9 cellular contexts compared by ENCODE assay signal in genomic region chr5:10825897-10826644, GRCh38.
A peak's percentile ranks its signal among the peaks of the same experiment; 100 is the strongest.
DNase-seq lines count a peak whose midpoint lies in the region; ATAC-seq, FAIRE-seq and TF ChIP-seq lines count a peak whose summit lies in the region.
"Had no signal": no experiment of that assay in that cellular context is flagged by ENCODE, and none has a peak within 500 bp of the region (broad histone marks: within the 10 kb centered on the region; RNA-seq: fewer than 3 reads in every experiment).

No MANE protein-coding gene starts in this region.

- TF ChIP-seq RAD21 in HCT116 (IDR thresholded peaks at IDR 0.05; ENCODE audit: low read depth) = no peak
- 0 out of 2 replicates have a peak, but pooled peaks have one; percentile 9 for TF ChIP-seq RAD21 in Ishikawa (IDR thresholded peaks at IDR 0.05; ENCODE audit: low read depth)

- H3K9me2 ChIP-seq in HCT116 (ENCODE audit: insufficient read depth) = no peaks in the 10 kb centered on the region

- H2AFZ ChIP-seq in HCT116 (ENCODE audit: low read depth, low read length, poor library complexity, severe bottlenecking) = no peak overlapping the region
- no peak overlapping the region for H2AFZ ChIP-seq in keratinocyte (ENCODE audit: control insufficient read depth, low read length)

- peak in 2 of 3 experiments; percentile 41 to 43; a peak in 4 of 6 replicates for TF ChIP-seq CTCF in HCT116 (IDR thresholded peaks at IDR 0.05 in 2 of 3, conservative IDR thresholded peaks at IDR 0.05 in 1 of 3; ENCODE audit: borderline replicate concordance in 1 of 3, insufficient read depth in 1 of 3, low read depth in 2 of 3, low read length in 2 of 3)
- TF ChIP-seq CTCF in keratinocyte (optimal IDR thresholded peaks at IDR 0.05 in 1 of 3, IDR thresholded peaks at IDR 0.05 in 1 of 3, conservative IDR thresholded peaks at IDR 0.05 in 1 of 3; ENCODE audit: extremely low read depth in 1 of 3, insufficient read depth in 2 of 3, low read length in 3 of 3) = peak in 2 of 3 experiments; percentile 2

- RAD21 ChIA-PET in HCT116 (lab: Charles Lee; ENCODE audit: low non-redundant PET in 1 of 2, low total read pairs in 2 of 2, uncharacterized antibody in 2 of 2, unreplicated experiment in 2 of 2) = no interaction called here

- H3K9me3 Mint-ChIP-seq in naive thymus-derived CD4-positive, alpha-beta T cell = peaks cover 0 to 3% (median 0%) of the 10 kb centered on the region in 11 donors

- H3K27me3 Mint-ChIP-seq in naive thymus-derived CD4-positive, alpha-beta T cell = peaks cover 12 to 27% (median 22%) of the 10 kb centered on the region in 5 donors

- peaks cover 0 to 7% (median 0%) of the 10 kb centered on the region in 7 donors for H3K4me1 Mint-ChIP-seq in naive thymus-derived CD4-positive, alpha-beta T cell

- FAIRE-seq in keratinocyte (lab: Jason Lieb, UNC) = no peak

- BruUV-seq in HCT116 (replicated peaks; lab: Mats Ljungman, UMichigan) = no TSS peak

- intact Hi-C loops in HCT116 (cut with micrococcal nuclease) = no loop called here
- intact Hi-C loops in naive thymus-derived CD4-positive, alpha-beta T cell (cut with micrococcal nuclease) = no loop called here

- dilution Hi-C loops in keratinocyte (cut with MboI; ENCODE audit: extremely low pct_ligation_motif_present, low sequenced_read_pairs) = no loop called here

- TF ChIP-seq POLR2A in HCT116 (IDR thresholded peaks at IDR 0.05; ENCODE audit: borderline replicate concordance, extremely low read depth, insufficient read depth, insufficient read length) = no peak

- peak; percentile 74 for ATAC-seq in GM18517 (IDR thresholded peaks at IDR 0.05; ENCODE audit: unreplicated experiment)
- peak; percentile 78 for ATAC-seq in HCT116
- ATAC-seq in naive thymus-derived CD4-positive, alpha-beta T cell = no peak
- ATAC-seq in HG03045 (IDR thresholded peaks at IDR 0.05; ENCODE audit: unreplicated experiment) = no peak

- no peak overlapping the region for H3K4me3 Mint-ChIP-seq in naive thymus-derived CD4-positive, alpha-beta T cell

- no peak for TF ChIP-seq EP300 in Ishikawa (IDR thresholded peaks at IDR 0.05; ENCODE audit: borderline replicate concordance)

- H3K79me2 ChIP-seq in HCT116 (ENCODE audit: insufficient read depth, low read length) = no peaks in the 10 kb centered on the region
- H3K79me2 ChIP-seq in keratinocyte (ENCODE audit: control insufficient read depth, insufficient read depth, low read length) = no peaks in the 10 kb centered on the region

- H3K4me3 ChIP-seq in HCT116 (replicated peaks in 1 of 2; ENCODE audit: low read depth in 1 of 2, low read length in 2 of 2) = no peak overlapping the region
- no peak overlapping the region for H3K4me3 ChIP-seq in keratinocyte (ENCODE audit: control insufficient read depth in 2 of 3, extremely low read depth in 1 of 3, insufficient read depth in 2 of 3, low read depth in 1 of 3, low read length in 3 of 3)
- H3K4me3 ChIP-seq in naive thymus-derived CD4-positive, alpha-beta T cell (ENCODE audit: low read length) = no peak overlapping the region

- no peak overlapping the region for H3K27ac Mint-ChIP-seq in naive thymus-derived CD4-positive, alpha-beta T cell

- H3K36me3 ChIP-seq in HCT116 (ENCODE audit: control insufficient read depth in 1 of 2, insufficient read depth in 2 of 2, low read length in 2 of 2) (no peaks in the 10 kb centered on the region), keratinocyte (ENCODE audit: control insufficient read depth in 2 of 2, extremely low read depth in 1 of 2, insufficient read depth in 2 of 2, low read length in 2 of 2) (no peaks in the 10 kb centered on the region)
- no peaks in the 10 kb centered on the region for H3K36me3 ChIP-seq in naive thymus-derived CD4-positive, alpha-beta T cell (ENCODE audit: control insufficient read depth in 2 of 3, insufficient read depth in 3 of 3, low read length in 3 of 3)

- H4K20me1 ChIP-seq in HCT116 (ENCODE audit: insufficient read depth) (no peaks in the 10 kb centered on the region), keratinocyte (ENCODE audit: control insufficient read depth, extremely low read depth, insufficient read depth, low read length) (no peaks in the 10 kb centered on the region)

- no peak overlapping the region for H3K27ac ChIP-seq in HCT116 (ENCODE audit: low read depth, low read length)
- no peak overlapping the region for H3K27ac ChIP-seq in keratinocyte (ENCODE audit: control insufficient read depth, insufficient read depth, low read length)
- no peak overlapping the region for H3K27ac ChIP-seq in naive thymus-derived CD4-positive, alpha-beta T cell (ENCODE audit: low read depth, low read length)

- H3K9me3 ChIP-seq in HCT116 (ENCODE audit: control insufficient read depth in 1 of 2, insufficient read depth in 1 of 2, low read depth in 1 of 2, low read length in 2 of 2) = no peaks in the 10 kb centered on the region
- no peaks in the 10 kb centered on the region for H3K9me3 ChIP-seq in keratinocyte (ENCODE audit: control insufficient read depth, low read depth, low read length)
- no peaks in the 10 kb centered on the region for H3K9me3 ChIP-seq in naive thymus-derived CD4-positive, alpha-beta T cell (ENCODE audit: control insufficient read depth in 2 of 3, low read length in 3 of 3)

- H3K9ac ChIP-seq in HCT116 (ENCODE audit: low read length) (no peak overlapping the region), keratinocyte (ENCODE audit: control insufficient read depth, extremely low read depth, insufficient read depth, low read length) (no peak overlapping the region)

- H3K27me3 ChIP-seq in HCT116 (ENCODE audit: insufficient read depth, low read length) = peaks cover 14% of the 10 kb centered on the region
- no peaks in the 10 kb centered on the region for H3K27me3 ChIP-seq in keratinocyte (ENCODE audit: control insufficient read depth, extremely low read depth, insufficient read depth, low read length)
- H3K27me3 ChIP-seq in naive thymus-derived CD4-positive, alpha-beta T cell (ENCODE audit: control insufficient read depth in 2 of 2, insufficient read depth in 2 of 2, low read length in 2 of 2) = no peaks in the 10 kb centered on the region

- H3K4me2 ChIP-seq in HCT116 (ENCODE audit: low read length) (no peak overlapping the region), keratinocyte (ENCODE audit: control insufficient read depth, extremely low read depth, insufficient read depth, low read depth, low read length) (no peak overlapping the region)

- H3K36me3 Mint-ChIP-seq in naive thymus-derived CD4-positive, alpha-beta T cell = no peaks in the 10 kb centered on the region

- H3K4me1 ChIP-seq in HCT116 (ENCODE audit: control insufficient read depth in 1 of 2, insufficient read depth in 2 of 2, low read length in 2 of 2) (no peaks in the 10 kb centered on the region), keratinocyte (ENCODE audit: control insufficient read depth, extremely low read depth, insufficient read depth, low read length) (no peaks in the 10 kb centered on the region)
- no peaks in the 10 kb centered on the region for H3K4me1 ChIP-seq in naive thymus-derived CD4-positive, alpha-beta T cell (ENCODE audit: control insufficient read depth in 2 of 2, insufficient read depth in 2 of 2, low read length in 2 of 2)

- CTCF ChIA-PET in HCT116 (lab: Charles Lee) = interaction anchor here (1.3 to 1.5 kb wide), 2 partner anchors 10 to 162 kb away, joined by 4 read pairs; no protein-coding TSS in a partner anchor
- CTCF ChIA-PET in naive thymus-derived CD4-positive, alpha-beta T cell (lab: Charles Lee) = no interaction called here

- no peaks in the 10 kb centered on the region for H3K9me1 ChIP-seq in keratinocyte (ENCODE audit: control insufficient read depth, extremely low read depth, insufficient read depth, low read length)

- POLR2A ChIA-PET in HCT116 (lab: Charles Lee) = no interaction called here
- POLR2A ChIA-PET in naive thymus-derived CD4-positive, alpha-beta T cell (lab: Charles Lee) = no interaction called here

- DNase-seq in HCT116 (ENCODE audit: low read depth, low spot score) (no peak), keratinocyte (ENCODE audit: low read depth, low spot score) (no peak)
- DNase-seq in naive thymus-derived CD4-positive, alpha-beta T cell = no peak
- no peak for DNase-seq in stimulated activated CD4-positive, alpha-beta T cell treated with anti-CD3 and anti-CD28 coated beads, Interleukin-12 subunit alpha, Interleukin-12 subunit beta, amount 100 ng/mL, for 4 hours
- DNase-seq in activated CD4-positive, CD25-positive, alpha-beta regulatory T cell (lab: John Stamatoyannopoulos, UW) = no peak
- DNase-seq: effector CD8-positive, alpha-beta T cell had no signal

TF ChIP-seq in HCT116, 20 proteins besides CTCF, POLR2A, EP300 and RAD21:
- no peak for TF ChIP-seq YY1 (IDR thresholded peaks at IDR 0.05; ENCODE audit: extremely low read depth, insufficient replicate concordance, low read depth, low read length)
- TF ChIP-seq, protein P1, sequence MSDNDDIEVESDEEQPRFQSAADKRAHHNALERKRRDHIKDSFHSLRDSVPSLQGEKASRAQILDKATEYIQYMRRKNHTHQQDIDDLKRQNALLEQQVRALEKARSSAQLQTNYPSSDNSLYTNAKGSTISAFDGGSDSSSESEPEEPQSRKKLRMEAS (IDR thresholded peaks at IDR 0.05) = 0 out of 2 replicates have a peak, but pooled peaks have one; percentile 25

TF ChIP-seq in Ishikawa, 13 proteins besides CTCF, POLR2A, EP300 and RAD21 (continues in another document):
- TF ChIP-seq CEBPB (IDR thresholded peaks at IDR 0.05) = no peak
- TF ChIP-seq, protein P1 (IDR thresholded peaks at IDR 0.05) = no peak
- TF ChIP-seq YY1 (IDR thresholded peaks at IDR 0.05; ENCODE audit: low read depth) = no peak
- TF ChIP-seq TCF12 (IDR thresholded peaks at IDR 0.05; ENCODE audit: low read depth) = no peak
- TF ChIP-seq, protein P2, sequence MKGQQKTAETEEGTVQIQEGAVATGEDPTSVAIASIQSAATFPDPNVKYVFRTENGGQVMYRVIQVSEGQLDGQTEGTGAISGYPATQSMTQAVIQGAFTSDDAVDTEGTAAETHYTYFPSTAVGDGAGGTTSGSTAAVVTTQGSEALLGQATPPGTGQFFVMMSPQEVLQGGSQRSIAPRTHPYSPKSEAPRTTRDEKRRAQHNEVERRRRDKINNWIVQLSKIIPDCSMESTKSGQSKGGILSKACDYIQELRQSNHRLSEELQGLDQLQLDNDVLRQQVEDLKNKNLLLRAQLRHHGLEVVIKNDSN (IDR thresholded peaks at IDR 0.05) = no peak
- no peak for TF ChIP-seq CREB1 (IDR thresholded peaks at IDR 0.05; ENCODE audit: low read depth)

Comparison
In these comparisons a context has a peak if more than half of its experiments do, and no peak if none do; other contexts are left out.
1. ATAC-seq: peak in GM18517 (single experiment) and HCT116 (single experiment); none in naive thymus-derived CD4-positive, alpha-beta T cell (single experiment) and HG03045 (single experiment).